In genomic region chr3:52770581-52771333, GRCh38 we compare ENCODE assay signal across 1 cellular context.
TF ChIP-seq lines count a peak whose summit lies in the region.

NEK4 (minus strand) TSS chr3:52770940; CDS start chr3:52770746, 194 bp downstream.

TF ChIP-seq in HepG2, 621 proteins besides CTCF, POLR2A, EP300 and RAD21 (continued from another document and continues in another):
- TF ChIP-seq ZBTB46 (CRISPR knock-in tag; IDR thresholded peaks at IDR 0.05; ENCODE audit: borderline replicate concordance) (no peak), ETV5 (CRISPR knock-in tag; IDR thresholded peaks at IDR 0.05; ENCODE audit: borderline replicate concordance) (peak; percentile 21; the same call in 1 of the 2 replicates), ZNF569 (CRISPR knock-in tag; IDR thresholded peaks at IDR 0.05; ENCODE audit: borderline replicate concordance) (peak; percentile 83; the same call in 1 of the 2 replicates), ATF4 (CRISPR knock-in tag; IDR thresholded peaks at IDR 0.05) (no peak), NFKB2 (CRISPR knock-in tag; IDR thresholded peaks at IDR 0.05; ENCODE audit: borderline replicate concordance) (peak; percentile 68; the same call in 1 of the 2 replicates), ETS1 (CRISPR knock-in tag; IDR thresholded peaks at IDR 0.05) (no peak), CSRNP1 (CRISPR knock-in tag; IDR thresholded peaks at IDR 0.05) (peak; percentile 63; the same call in 1 of the 2 replicates), ZFY (CRISPR knock-in tag; IDR thresholded peaks at IDR 0.05) (peak; percentile 90), PRMT3 (CRISPR knock-in tag; IDR thresholded peaks at IDR 0.05; ENCODE audit: borderline replicate concordance, low read depth) (no peak; the same call in 1 of the 2 replicates), SP5 (CRISPR knock-in tag; IDR thresholded peaks at IDR 0.05; ENCODE audit: borderline replicate concordance, low read depth) (no peak), ZFP82 (CRISPR knock-in tag; IDR thresholded peaks at IDR 0.05; ENCODE audit: borderline replicate concordance) (no peak; the same call in 1 of the 2 replicates), ZNF878 (CRISPR knock-in tag; IDR thresholded peaks at IDR 0.05) (no peak), NR0B2 (CRISPR knock-in tag; IDR thresholded peaks at IDR 0.05) (0 out of 2 replicates have a peak, but pooled peaks have one; percentile 29), NONO (IDR thresholded peaks at IDR 0.05) (no peak), NONO (CRISPR knock-in tag; conservative IDR thresholded peaks at IDR 0.05) (peak; percentile 83), IKZF5 (CRISPR knock-in tag; IDR thresholded peaks at IDR 0.05) (no peak; the same call in 1 of the 2 replicates), HNF1B (CRISPR knock-in tag; IDR thresholded peaks at IDR 0.05) (peak; percentile 42; the same call in 1 of the 2 replicates), YEATS4 (CRISPR knock-in tag; IDR thresholded peaks at IDR 0.05; ENCODE audit: borderline replicate concordance) (peak; percentile 92), ZNF274 (CRISPR knock-in tag; IDR thresholded peaks at IDR 0.05) (peak; percentile 68; the same call in 1 of the 2 replicates), TBX3 (IDR thresholded peaks at IDR 0.05; ENCODE audit: borderline replicate concordance) (no peak), ZSCAN31 (CRISPR knock-in tag; IDR thresholded peaks at IDR 0.05; ENCODE audit: low read depth) (peak; percentile 45; the same call in 1 of the 2 replicates), ZNF552 (CRISPR knock-in tag; IDR thresholded peaks at IDR 0.05; ENCODE audit: borderline replicate concordance) (0 out of 2 replicates have a peak, but pooled peaks have one; percentile 58), RCOR2 (CRISPR knock-in tag; IDR thresholded peaks at IDR 0.05) (no peak), ZNF160 (CRISPR knock-in tag; IDR thresholded peaks at IDR 0.05) (peak; percentile 39; the same call in 1 of the 2 replicates), ELK4 (CRISPR knock-in tag; IDR thresholded peaks at IDR 0.05; ENCODE audit: borderline replicate concordance) (no peak), RBFOX2 (IDR thresholded peaks at IDR 0.05; ENCODE audit: low read depth, low read length) (peak; percentile 93), ZNF775 (CRISPR knock-in tag; IDR thresholded peaks at IDR 0.05; ENCODE audit: borderline replicate concordance) (no peak), ZNF607 (CRISPR knock-in tag; IDR thresholded peaks at IDR 0.05; ENCODE audit: borderline replicate concordance) (peak; percentile 76; the same call in 1 of the 2 replicates), ZNF761 (CRISPR knock-in tag; conservative IDR thresholded peaks at IDR 0.05) (no peak), GATA4 (IDR thresholded peaks at IDR 0.05; ENCODE audit: borderline replicate concordance, low read depth) (no peak), NFAT5 (CRISPR knock-in tag; IDR thresholded peaks at IDR 0.05) (no peak), SRSF9 (IDR thresholded peaks at IDR 0.05; ENCODE audit: borderline replicate concordance, insufficient read depth, low read depth, low read length, poor library complexity, severe bottlenecking) (no peak), SOX13 (IDR thresholded peaks at IDR 0.05) (no peak; the same call in 1 of the 2 replicates), SOX13 (CRISPR knock-in tag; conservative IDR thresholded peaks at IDR 0.05 in 1 of 2, IDR thresholded peaks at IDR 0.05 in 1 of 2) (peak in 1 of 2 experiments; percentile 83; a peak in 2 of 4 replicates), CCDC6 (CRISPR knock-in tag; IDR thresholded peaks at IDR 0.05) (no peak), ZNF333 (CRISPR knock-in tag; IDR thresholded peaks at IDR 0.05; ENCODE audit: borderline replicate concordance) (0 out of 2 replicates have a peak, but pooled peaks have one; percentile 40)
